ENCODE assay signal across 23 cellular contexts in the genomic region with DNA sequence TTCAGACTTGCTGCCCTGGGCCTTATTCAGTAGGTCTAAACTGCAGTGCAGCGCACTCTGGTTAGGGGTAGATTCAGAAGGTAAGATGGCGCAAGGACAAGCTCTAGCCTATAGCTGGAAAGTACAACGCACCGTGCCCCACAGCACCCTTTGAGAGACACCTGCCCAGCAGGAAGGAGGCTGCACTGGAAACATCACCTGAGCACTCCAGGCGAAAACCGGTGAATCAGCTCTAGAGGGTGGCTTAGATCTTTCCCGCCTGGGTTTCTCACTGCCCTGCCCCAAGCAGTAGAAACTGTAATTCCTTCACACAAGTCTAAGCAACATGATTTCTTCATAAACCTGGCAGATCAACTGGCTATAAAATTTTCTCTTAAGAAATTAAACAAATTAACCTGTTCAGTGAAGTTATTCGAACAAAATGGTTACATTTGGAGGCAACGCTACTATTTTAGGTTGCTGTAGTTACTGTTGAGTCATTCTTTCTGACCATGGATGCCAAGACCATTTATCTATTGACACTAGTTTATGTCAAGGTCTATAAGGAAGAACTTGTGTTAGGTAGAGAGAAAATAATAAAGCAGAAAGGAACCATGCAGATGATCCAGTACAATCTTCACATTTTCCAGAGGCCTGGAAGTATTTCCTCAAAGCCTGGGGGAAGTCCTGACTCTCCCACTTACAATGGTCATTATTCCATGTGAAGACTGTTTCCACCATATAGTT.
A peak's percentile ranks its signal among the peaks of the same experiment; 100 is the strongest.
DNase-seq lines count a peak whose midpoint lies in the region; ATAC-seq and TF ChIP-seq lines count a peak whose summit lies in the region.
"Had no signal": no experiment of that assay in that cellular context is flagged by ENCODE, and none has a peak within 500 bp of the region (broad histone marks: within the 10 kb centered on the region; RNA-seq: fewer than 3 reads in every experiment).

No MANE protein-coding gene starts in this region.

- no peaks in the 10 kb centered on the region for H3K36me3 ChIP-seq in mucosa of descending colon (ENCODE audit: low read depth)
- H3K36me3 ChIP-seq: BE2C, HAP-1 had no signal

- peak; percentile 34 for DNase-seq in NCI-H146 (lab: John Stamatoyannopoulos, UW)
- DNase-seq in NCI-H146 treated with DMSO at 0.1 percent for 48 hours (lab: John Stamatoyannopoulos, UW; ENCODE audit: unreplicated experiment), result no peak
- peak; percentile 47 to 62 for DNase-seq in foreskin keratinocyte
- peak in 2 of 3 donors; percentile 12 to 25 for DNase-seq in mucosa of descending colon
- DNase-seq in posterior cingulate gyrus, result no peak
- no peak for DNase-seq in A172 (ENCODE audit: low spot score)
- DNase-seq: ACHN; AML-193; BE2C; CD4-positive, alpha-beta T cell; CD8-positive, alpha-beta memory T cell; DMS 273 treated with DMSO at 0.1 percent for 48 hours; DMS79; EL; GDM1; HFFc6 had no signal

- no peak overlapping the region for H3K27ac ChIP-seq in foreskin keratinocyte
- H3K27ac ChIP-seq: 22Rv1; A549; BLaER1 treated with 17β-estradiol and CSF1 and Interleukin-3, amounts not matched to agents 10 nM and 100 nM had no signal

- H3K9me3 ChIP-seq in mucosa of descending colon, result no peaks in the 10 kb centered on the region
- H3K9me3 ChIP-seq: A549; BE2C; BLaER1 treated with 17β-estradiol and CSF1 and Interleukin-3, amounts not matched to agents 10 nM and 100 nM; HAP-1 had no signal

- ATAC-seq in foreskin keratinocyte (peak; percentile 92), mucosa of descending colon (peak; percentile 83), GM21423 (IDR thresholded peaks at IDR 0.05; ENCODE audit: unreplicated experiment) (no peak)
- ATAC-seq: A549, GM12878, GM23338 had no signal

- no peak for TF ChIP-seq CTCF in foreskin keratinocyte (conservative IDR thresholded peaks at IDR 0.05)
- no peak for TF ChIP-seq CTCF in mucosa of descending colon (IDR thresholded peaks at IDR 0.05)

- no peak overlapping the region for H3K4me3 ChIP-seq in mucosa of descending colon
- H3K4me3 ChIP-seq: A549; BLaER1 treated with 17β-estradiol and CSF1 and Interleukin-3, amounts not matched to agents 10 nM and 100 nM; GM12878; GM23338; HAP-1 had no signal

- H3K27me3 ChIP-seq in foreskin keratinocyte, result peaks cover 3% of the 10 kb centered on the region
- H3K27me3 ChIP-seq: BE2C; BLaER1 treated with 17β-estradiol and CSF1 and Interleukin-3, amounts not matched to agents 10 nM and 100 nM had no signal

- intact Hi-C loops in mucosa of descending colon (cut with DNase I, micrococcal nuclease), result no loop called here
- intact Hi-C loops in posterior cingulate gyrus (cut with DNase I), result no loop called here

- no peaks in the 10 kb centered on the region for H3K4me1 ChIP-seq in foreskin keratinocyte
- peaks cover 3% of the 10 kb centered on the region for H3K4me1 ChIP-seq in mucosa of descending colon (ENCODE audit: low read depth)
- H3K4me1 ChIP-seq: BE2C, HAP-1 had no signal

Comparison
In these comparisons a context has a peak if more than half of its experiments do, and no peak if none do; other contexts are left out.
1. DNase-seq: peak in NCI-H146 (single experiment), foreskin keratinocyte (2 of 2) and mucosa of descending colon (2 of 3); none in NCI-H146 treated with DMSO at 0.1 percent for 48 hours (single experiment), posterior cingulate gyrus (0 of 10) and A172 (single experiment).